ENCODE assay signal across 9 cellular contexts in genomic region chr3:32685604-32686185, GRCh38. TPM values are rescaled to one million over a fixed set of nuclear protein-coding genes. Genes with fewer than 3 reads are reported as not detected.
DNase-seq lines count a peak whose midpoint lies in the region; ATAC-seq, FAIRE-seq and TF ChIP-seq lines count a peak whose summit lies in the region.
"Had no signal": no experiment of that assay in that cellular context is flagged by ENCODE, and none has a peak within 500 bp of the region (broad histone marks: within the 10 kb centered on the region; RNA-seq: fewer than 3 reads in every experiment).

No MANE protein-coding gene starts in this region.

- peak overlapping the region; percentile 87 for H3K27ac Mint-ChIP-seq in activated CD4-positive, alpha-beta T cell treated with anti-CD3 and anti-CD28 coated beads for 36 hours
- H3K27ac Mint-ChIP-seq in activated naive CD8-positive, alpha-beta T cell treated with anti-CD3 and anti-CD28 coated beads for 36 hours: peak overlapping the region; percentile 91

- no peak for DNase-seq in activated CD4-positive, alpha-beta T cell treated with anti-CD3 and anti-CD28 coated beads for 36 hours
- DNase-seq in activated CD4-positive, alpha-beta T cell treated with anti-CD3 and anti-CD28 coated beads, Interleukin-2, amount 50 U/mL, for 1 hour: no peak
- no peak for DNase-seq in activated naive CD8-positive, alpha-beta T cell treated with anti-CD3 and anti-CD28 coated beads for 36 hours
- DNase-seq in keratinocyte (ENCODE audit: low read depth, low spot score) (no peak), substantia nigra (lab: John Stamatoyannopoulos, UW) (peak in 2 of 49 donors; percentile 25 to 32), NCI-H1694 treated with DMSO at 0.1 percent for 48 hours (lab: John Stamatoyannopoulos, UW) (no peak), GM19240 (ENCODE audit: insufficient read length, low spot score) (no peak)

- POLR2A ChIA-PET in activated CD4-positive, alpha-beta T cell treated with anti-CD3 and anti-CD28 coated beads for 36 hours (lab: Charles Lee): interaction anchor here (0.5 to 0.9 kb wide), 2 partner anchors 9 to 92 kb away, joined by 3 to 4 read pairs; no protein-coding TSS in a partner anchor

- H3K36me3 Mint-ChIP-seq in activated CD4-positive, alpha-beta T cell treated with anti-CD3 and anti-CD28 coated beads for 36 hours (ENCODE audit: low read depth): peaks cover 25% of the 10 kb centered on the region
- H3K36me3 Mint-ChIP-seq in activated naive CD8-positive, alpha-beta T cell treated with anti-CD3 and anti-CD28 coated beads for 36 hours: peaks cover 11% of the 10 kb centered on the region

- peaks cover 45% of the 10 kb centered on the region for H3K79me2 ChIP-seq in keratinocyte (ENCODE audit: control insufficient read depth, insufficient read depth, low read length)

- H3K4me3 ChIP-seq in keratinocyte (ENCODE audit: control insufficient read depth in 2 of 3, extremely low read depth in 1 of 3, insufficient read depth in 2 of 3, low read depth in 1 of 3, low read length in 3 of 3): peak overlapping the region; percentile 92 to 98 (median 95)

- peak overlapping the region; percentile 81 for H3K4me2 ChIP-seq in keratinocyte (ENCODE audit: control insufficient read depth, extremely low read depth, insufficient read depth, low read depth, low read length)

- dilution Hi-C loops in keratinocyte (cut with MboI; ENCODE audit: extremely low pct_ligation_motif_present, low sequenced_read_pairs): no loop called here

- CTCF ChIA-PET in activated CD4-positive, alpha-beta T cell treated with anti-CD3 and anti-CD28 coated beads for 36 hours (lab: Charles Lee): interaction anchor here (0.9 to 1.3 kb wide), 4 partner anchors 10 to 446 kb away, joined by 3 to 5 read pairs (median 4); no protein-coding TSS in a partner anchor

- peak overlapping the region; percentile 88 for H2AFZ ChIP-seq in keratinocyte (ENCODE audit: control insufficient read depth, low read length)

- peak overlapping the region; percentile 88 for H3K4me3 Mint-ChIP-seq in activated CD4-positive, alpha-beta T cell treated with anti-CD3 and anti-CD28 coated beads for 36 hours
- peak overlapping the region; percentile 93 for H3K4me3 Mint-ChIP-seq in activated naive CD8-positive, alpha-beta T cell treated with anti-CD3 and anti-CD28 coated beads for 36 hours

- no peaks in the 10 kb centered on the region for H3K9me3 Mint-ChIP-seq in activated CD4-positive, alpha-beta T cell treated with anti-CD3 and anti-CD28 coated beads for 36 hours (ENCODE audit: low read depth)
- H3K9me3 Mint-ChIP-seq in activated naive CD8-positive, alpha-beta T cell treated with anti-CD3 and anti-CD28 coated beads for 36 hours: no peaks in the 10 kb centered on the region

- H3K4me1 Mint-ChIP-seq in activated CD4-positive, alpha-beta T cell treated with anti-CD3 and anti-CD28 coated beads for 36 hours: peaks cover 33% of the 10 kb centered on the region
- peaks cover 23% of the 10 kb centered on the region for H3K4me1 Mint-ChIP-seq in activated naive CD8-positive, alpha-beta T cell treated with anti-CD3 and anti-CD28 coated beads for 36 hours

- no peaks in the 10 kb centered on the region for H3K9me3 ChIP-seq in keratinocyte (ENCODE audit: control insufficient read depth, low read depth, low read length)

- TF ChIP-seq CTCF in keratinocyte (optimal IDR thresholded peaks at IDR 0.05 in 1 of 3, IDR thresholded peaks at IDR 0.05 in 1 of 3, conservative IDR thresholded peaks at IDR 0.05 in 1 of 3; ENCODE audit: extremely low read depth in 1 of 3, insufficient read depth in 2 of 3, low read length in 3 of 3): no peak

- no peak for ATAC-seq in activated CD4-positive, alpha-beta T cell treated with anti-CD3 and anti-CD28 coated beads for 36 hours
- peak; percentile 1 for ATAC-seq in HG03342 (IDR thresholded peaks at IDR 0.05; ENCODE audit: unreplicated experiment)

- H3K9ac ChIP-seq in keratinocyte (ENCODE audit: control insufficient read depth, extremely low read depth, insufficient read depth, low read length): peak overlapping the region; percentile 62

- H4K20me1 ChIP-seq in keratinocyte (ENCODE audit: control insufficient read depth, extremely low read depth, insufficient read depth, low read length): no peaks in the 10 kb centered on the region

- no peaks in the 10 kb centered on the region for H3K27me3 Mint-ChIP-seq in activated CD4-positive, alpha-beta T cell treated with anti-CD3 and anti-CD28 coated beads for 36 hours
- no peaks in the 10 kb centered on the region for H3K27me3 Mint-ChIP-seq in activated naive CD8-positive, alpha-beta T cell treated with anti-CD3 and anti-CD28 coated beads for 36 hours

- peak overlapping the region; percentile 57 for H3K27ac ChIP-seq in keratinocyte (ENCODE audit: control insufficient read depth, insufficient read depth, low read length)
- peak overlapping the region; percentile 86 for H3K27ac ChIP-seq in substantia nigra (ENCODE audit: low read depth, low read length, poor library complexity, severe bottlenecking)

- no peaks in the 10 kb centered on the region for H3K27me3 ChIP-seq in keratinocyte (ENCODE audit: control insufficient read depth, extremely low read depth, insufficient read depth, low read length)

- H3K9me1 ChIP-seq in keratinocyte (ENCODE audit: control insufficient read depth, extremely low read depth, insufficient read depth, low read length): peaks cover 2% of the 10 kb centered on the region

- FAIRE-seq in keratinocyte (lab: Jason Lieb, UNC): no peak
- FAIRE-seq: endometrium had no signal

- H3K4me1 ChIP-seq in keratinocyte (ENCODE audit: control insufficient read depth, extremely low read depth, insufficient read depth, low read length): peaks cover 19% of the 10 kb centered on the region

- H3K36me3 ChIP-seq in keratinocyte (ENCODE audit: control insufficient read depth in 2 of 2, extremely low read depth in 1 of 2, insufficient read depth in 2 of 2, low read length in 2 of 2): peaks cover 0 to 7% of the 10 kb centered on the region in 2 experiments

- intact Hi-C loops in activated CD4-positive, alpha-beta T cell treated with anti-CD3 and anti-CD28 coated beads for 36 hours (cut with DNase I, micrococcal nuclease): loop anchor here (1.0 to 5.0 kb wide), 8 partner anchors 95 to 755 kb away; partner anchors contain the start of genes CMTM6 (in 2 of the 2), CMTM7 (in 1 of the 2), DYNC1LI1 (in 1 of the 2) and GPD1L (in 1 of the 2)

RNA-seq across cellular contexts. Expression of gene CNOT10, which starts 0.7 kb away (rescaled TPM):
- total RNA-seq in activated CD4-positive, alpha-beta T cell treated with anti-CD3 and anti-CD28 coated beads for 36 hours: 10 to 100 TPM; 57.7 to 76.9 TPM
- total RNA-seq in activated naive CD8-positive, alpha-beta T cell treated with anti-CD3 and anti-CD28 coated beads for 36 hours: 10 to 100 TPM; 70.1 to 74.0 TPM
- polyA plus RNA-seq in keratinocyte: 20.8 to 24.2 TPM (median 21.7 TPM) in 3 replicates
- 14.9 TPM for polyA plus RNA-seq in keratinocyte (2011; ENCODE audit: low read depth)
- polyA plus RNA-seq in keratinocyte (2011; cell fraction: cytosol; rRNA removed): 17.4 and 26.2 TPM in 2 replicates
- polyA plus RNA-seq in keratinocyte (2011; cell fraction: nucleus; rRNA removed): 29.3 and 32.0 TPM in 2 replicates
- 11.5 and 13.2 TPM in 2 replicates for polyA plus RNA-seq in keratinocyte (2012; ENCODE audit: low replicate concordance)
- 8.5 to 21.6 TPM (median 15.0 TPM) in 3 replicates for polyA minus RNA-seq in keratinocyte
- polyA minus RNA-seq in keratinocyte (2011; cell fraction: cytosol; rRNA and poly(A)+ RNA removed): 17.1 TPM
- 9.7 and 18.6 TPM in 2 replicates for polyA minus RNA-seq in keratinocyte (2011; cell fraction: nucleus; rRNA and poly(A)+ RNA removed)
